In the genomic region with DNA sequence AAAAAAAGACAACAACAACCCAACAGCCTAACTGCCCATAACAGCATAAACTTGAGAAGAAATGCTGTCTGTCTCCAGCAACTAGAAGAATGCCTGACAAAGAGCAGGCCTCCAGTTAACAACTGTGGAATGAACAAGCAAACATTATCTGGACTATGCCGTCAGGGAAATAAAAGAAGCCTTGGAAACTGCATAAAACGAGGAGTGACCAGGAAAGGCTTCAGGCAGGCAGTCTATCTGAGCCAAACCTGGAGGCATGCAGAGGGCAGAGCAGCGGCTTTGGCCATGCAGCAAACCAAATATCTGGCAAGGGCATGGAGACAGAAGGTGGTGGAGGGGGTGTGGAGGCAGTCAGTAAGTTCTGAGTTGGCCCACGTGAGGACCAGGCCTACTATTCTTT, we compare ENCODE assay signal across 2 cellular contexts.
TF ChIP-seq lines count a peak whose summit lies in the region.

No MANE protein-coding gene starts in this region.

TF ChIP-seq in SK-N-SH, 30 proteins besides CTCF, POLR2A, EP300 and RAD21 (continued from another document):
- TF ChIP-seq FOSL2 (IDR thresholded peaks at IDR 0.05; ENCODE audit: borderline replicate concordance, low read depth) (no peak), MXI1 (IDR thresholded peaks at IDR 0.05; ENCODE audit: low read depth, low read length) (no peak)

TF ChIP-seq in HEK293T, 16 proteins besides CTCF, POLR2A, EP300 and RAD21 (continued from another document):
- TF ChIP-seq TARDBP (IDR thresholded peaks at IDR 0.05), result no peak
- TF ChIP-seq SP1 (IDR thresholded peaks at IDR 0.05), result no peak
- no peak for TF ChIP-seq SUZ12 (IDR thresholded peaks at IDR 0.05)
- no peak for TF ChIP-seq LEF1 (IDR thresholded peaks at IDR 0.05; ENCODE audit: borderline replicate concordance)
- no peak for TF ChIP-seq ARNT (IDR thresholded peaks at IDR 0.05)
- TF ChIP-seq FOXA1 (IDR thresholded peaks at IDR 0.05), result no peak
- no peak for TF ChIP-seq BHLHE40 (IDR thresholded peaks at IDR 0.05; ENCODE audit: borderline replicate concordance)
- no peak for TF ChIP-seq NFRKB (IDR thresholded peaks at IDR 0.05)
- TF ChIP-seq HDGF (IDR thresholded peaks at IDR 0.05; ENCODE audit: borderline replicate concordance), result no peak
TF ChIP-seq in HEK293T: peak in this region for 0.
